In genomic region chr1:27539901-27540861, GRCh38 we compare ENCODE assay signal across 2 cellular contexts.
TF ChIP-seq lines count a peak whose summit lies in the region.

No MANE protein-coding gene starts in this region.

TF ChIP-seq in IMR-90, 13 proteins besides CTCF, POLR2A, EP300 and RAD21:
- TF ChIP-seq RFX5 (IDR thresholded peaks at IDR 0.05; ENCODE audit: low read depth, low read length): no peak
- TF ChIP-seq RCOR1 (IDR thresholded peaks at IDR 0.05; ENCODE audit: insufficient replicate concordance, low read length): peak; percentile 33
- TF ChIP-seq FOS (IDR thresholded peaks at IDR 0.05; ENCODE audit: low read depth, low read length): peak; percentile 63

TF ChIP-seq in H1, 55 proteins besides CTCF, POLR2A, EP300 and RAD21:
- no peak for TF ChIP-seq TAF1 (IDR thresholded peaks at IDR 0.05; ENCODE audit: low read depth, low read length)
- no peak for TF ChIP-seq SRF (IDR thresholded peaks at IDR 0.05; ENCODE audit: low read depth, low read length)
- TF ChIP-seq JUN (IDR thresholded peaks at IDR 0.05; ENCODE audit: low read depth, low read length): no peak
- TF ChIP-seq CBX8 (IDR thresholded peaks at IDR 0.05; ENCODE audit: borderline replicate concordance, low read depth, low read length): no peak
- no peak for TF ChIP-seq ASH2L (IDR thresholded peaks at IDR 0.05; ENCODE audit: low read length)
- no peak for TF ChIP-seq NANOG (IDR thresholded peaks at IDR 0.05; ENCODE audit: insufficient read depth, low read depth, low read length, poor library complexity, severe bottlenecking)
- no peak for TF ChIP-seq CHD2 (IDR thresholded peaks at IDR 0.05; ENCODE audit: low read length)
- no peak for TF ChIP-seq RNF2 (IDR thresholded peaks at IDR 0.05; ENCODE audit: borderline replicate concordance, low read depth, low read length, missing control alignments, poor library complexity, severe bottlenecking)
- TF ChIP-seq RFX5 (IDR thresholded peaks at IDR 0.05; ENCODE audit: borderline replicate concordance, low read depth, low read length): no peak
- TF ChIP-seq SP2 (IDR thresholded peaks at IDR 0.05; ENCODE audit: low read length): no peak
- no peak for TF ChIP-seq CEBPB (IDR thresholded peaks at IDR 0.05; ENCODE audit: low read depth, low read length)
- no peak for TF ChIP-seq HDAC6 (IDR thresholded peaks at IDR 0.05; ENCODE audit: low read depth, low read length)
- TF ChIP-seq SP4 (IDR thresholded peaks at IDR 0.05; ENCODE audit: low read length): no peak
- TF ChIP-seq KDM4A (IDR thresholded peaks at IDR 0.05; ENCODE audit: low read depth, low read length, severe bottlenecking): no peak
- TF ChIP-seq GABPA (IDR thresholded peaks at IDR 0.05; ENCODE audit: borderline replicate concordance, insufficient read depth, low read length): no peak
- no peak for TF ChIP-seq ATF2 (IDR thresholded peaks at IDR 0.05; ENCODE audit: low read length)
- no peak for TF ChIP-seq TEAD4 (IDR thresholded peaks at IDR 0.05; ENCODE audit: low read depth, low read length)
- TF ChIP-seq CBX5 (IDR thresholded peaks at IDR 0.05; ENCODE audit: low read depth, low read length): no peak
- no peak for TF ChIP-seq NRF1 (IDR thresholded peaks at IDR 0.05; ENCODE audit: low read depth, low read length)
